In the genomic region with DNA sequence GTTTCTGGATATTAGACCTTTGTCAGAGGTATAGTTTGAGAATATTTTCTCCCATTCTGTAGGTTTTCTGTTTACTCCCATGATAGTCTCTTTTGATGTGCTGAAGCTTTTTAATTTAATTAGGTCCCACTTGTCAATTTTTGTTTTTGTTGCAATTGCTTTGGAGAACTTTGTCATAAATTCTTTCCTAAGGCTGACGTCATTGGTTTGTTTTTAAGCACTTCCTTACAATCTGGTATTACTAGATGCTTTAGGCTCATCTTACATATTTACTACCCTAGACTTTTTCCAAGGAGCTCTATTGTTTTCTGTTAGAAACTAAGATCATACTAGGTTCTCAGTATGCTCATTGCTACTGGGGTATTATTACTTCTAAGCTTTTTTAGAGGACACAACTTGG, we compare ENCODE assay signal across 26 cellular contexts.
"Had no signal": no experiment of that assay in that cellular context is flagged by ENCODE, and none has a peak within 500 bp of the region (broad histone marks: within the 10 kb centered on the region; RNA-seq: fewer than 3 reads in every experiment).

No MANE protein-coding gene starts in this region.

- H3K4me3 ChIP-seq: colonic mucosa, esophagus squamous epithelium, gastrocnemius medialis, heart right ventricle, left lung, lower lobe of right lung, mucosa of descending colon had no signal

- H3K36me3 ChIP-seq: colonic mucosa, esophagus squamous epithelium, gastrocnemius medialis, heart right ventricle, left lung, lower lobe of right lung had no signal

- H3K9me3 ChIP-seq: colonic mucosa, gastrocnemius medialis, mucosa of descending colon had no signal

- H3K27me3 ChIP-seq: colonic mucosa, esophagus squamous epithelium, gastrocnemius medialis, heart right ventricle, left lung had no signal

- H3K27ac ChIP-seq: colonic mucosa, epithelial cell of prostate, esophagus squamous epithelium, gastrocnemius medialis, heart right ventricle, left lung, lower lobe of right lung had no signal

- DNase-seq: colonic mucosa; cortex of kidney; effector CD8-positive, alpha-beta T cell; effector memory CD8-positive, alpha-beta T cell; endodermal cell; erythroblast; esophagus squamous epithelium; foreskin fibroblast; foreskin melanocyte; gastrocnemius medialis; glutamatergic neuron; head of caudate nucleus; heart right ventricle; hippocampal formation; islet precursor cell; kidney; left cardiac atrium; left lung; left ventricle myocardium superior; lower lobe of right lung; mesenchymal stem cell; mucosa of descending colon; naive B cell had no signal

- FAIRE-seq: endometrium, kidney had no signal

- H3K4me1 ChIP-seq: colonic mucosa, esophagus squamous epithelium, gastrocnemius medialis, heart right ventricle, left lung, lower lobe of right lung had no signal

- ATAC-seq: effector memory CD8-positive, alpha-beta T cell; esophagus mucosa; gastrocnemius medialis; heart right ventricle; left cardiac atrium; left lung; left ventricle myocardium superior; lower lobe of right lung; mucosa of descending colon had no signal
